ENCODE assay signal across 18 cellular contexts in the genomic region with DNA sequence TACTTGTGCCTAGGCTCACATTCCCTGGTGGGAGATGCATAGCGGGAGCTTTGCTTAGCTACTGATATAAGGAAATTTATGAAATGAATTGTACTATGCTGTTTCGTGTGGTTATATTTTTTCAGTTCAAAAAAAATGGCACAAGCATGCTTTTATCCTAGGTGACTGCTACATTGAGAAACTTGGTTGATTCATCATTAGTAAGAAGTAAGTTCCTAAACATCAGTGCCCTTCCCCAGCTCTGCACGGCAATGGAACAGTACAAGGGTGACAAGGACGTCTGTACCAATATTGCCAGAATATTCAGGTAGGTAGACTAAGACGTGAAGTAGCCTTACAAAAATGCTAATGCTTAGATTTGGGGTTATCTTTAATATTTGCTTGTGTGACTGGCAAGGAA.
"Had no signal": no experiment of that assay in that cellular context is flagged by ENCODE, and none has a peak within 500 bp of the region (broad histone marks: within the 10 kb centered on the region; RNA-seq: fewer than 3 reads in every experiment).

No MANE protein-coding gene starts in this region.

- ATAC-seq: activated CD4-positive, CD25-positive, alpha-beta regulatory T cell treated with anti-CD3 and anti-CD28 coated beads, Interleukin-2, amount 50 U/mL, for 24 hours; activated CD8-positive, alpha-beta T cell treated with anti-CD3 and anti-CD28 coated beads for 36 hours; T-cell had no signal

- H3K27me3 ChIP-seq: adrenal gland had no signal

- H3K27ac Mint-ChIP-seq: activated CD8-positive, alpha-beta T cell treated with anti-CD3 and anti-CD28 coated beads for 36 hours; activated naive CD8-positive, alpha-beta T cell treated with anti-CD3 and anti-CD28 coated beads, Interleukin-2, amount 10 ng/mL, durations not matched to agents 7 days and 5 days; T-cell had no signal

- H3K9me3 ChIP-seq: adrenal gland had no signal

- H3K9me3 Mint-ChIP-seq: central memory CD8-positive, alpha-beta T cell had no signal

- H3K4me3 ChIP-seq: adrenal gland, SK-N-MC had no signal

- H3K27me3 Mint-ChIP-seq: activated CD8-positive, alpha-beta T cell treated with anti-CD3 and anti-CD28 coated beads for 36 hours; central memory CD8-positive, alpha-beta T cell; T-cell had no signal

- H3K36me3 ChIP-seq: adrenal gland had no signal

- H3K27ac ChIP-seq: adrenal gland, KMS-11, SK-N-MC had no signal

- H3K4me3 Mint-ChIP-seq: activated CD8-positive, alpha-beta T cell treated with anti-CD3 and anti-CD28 coated beads for 36 hours; activated naive CD8-positive, alpha-beta T cell treated with anti-CD3 and anti-CD28 coated beads, Interleukin-2, amount 10 ng/mL, durations not matched to agents 7 days and 5 days; central memory CD8-positive, alpha-beta T cell; T-cell had no signal

- DNase-seq: activated CD4-positive, alpha-beta T cell treated with anti-CD3 and anti-CD28 coated beads for 4 hours; activated CD8-positive, alpha-beta memory T cell treated with anti-CD3 and anti-CD28 coated beads, Interleukin-2, amount 50 U/mL, for 48 hours; activated CD8-positive, alpha-beta T cell treated with anti-CD3 and anti-CD28 coated beads for 36 hours; activated naive CD4-positive, alpha-beta T cell treated with anti-CD3 and anti-CD28 coated beads, Interleukin-2, amount 50 U/mL, for 16 hours; activated naive CD8-positive, alpha-beta T cell treated with anti-CD3 and anti-CD28 coated beads, Interleukin-2, amount 10 ng/mL, durations not matched to agents 7 days and 5 days; activated T-cell treated with anti-CD3 and anti-CD28 coated beads, Interleukin-2, amount 50 U/mL, for 1 hour; adrenal gland; anterior cingulate cortex; NCI-H146; NCI-H187 treated with DMSO at 0.1 percent for 48 hours; NCI-H2081 treated with DMSO at 0.1 percent for 48 hours; NCI-H446; NCI-H524; T-cell had no signal

- H3K4me1 ChIP-seq: adrenal gland had no signal
